In the genomic region with DNA sequence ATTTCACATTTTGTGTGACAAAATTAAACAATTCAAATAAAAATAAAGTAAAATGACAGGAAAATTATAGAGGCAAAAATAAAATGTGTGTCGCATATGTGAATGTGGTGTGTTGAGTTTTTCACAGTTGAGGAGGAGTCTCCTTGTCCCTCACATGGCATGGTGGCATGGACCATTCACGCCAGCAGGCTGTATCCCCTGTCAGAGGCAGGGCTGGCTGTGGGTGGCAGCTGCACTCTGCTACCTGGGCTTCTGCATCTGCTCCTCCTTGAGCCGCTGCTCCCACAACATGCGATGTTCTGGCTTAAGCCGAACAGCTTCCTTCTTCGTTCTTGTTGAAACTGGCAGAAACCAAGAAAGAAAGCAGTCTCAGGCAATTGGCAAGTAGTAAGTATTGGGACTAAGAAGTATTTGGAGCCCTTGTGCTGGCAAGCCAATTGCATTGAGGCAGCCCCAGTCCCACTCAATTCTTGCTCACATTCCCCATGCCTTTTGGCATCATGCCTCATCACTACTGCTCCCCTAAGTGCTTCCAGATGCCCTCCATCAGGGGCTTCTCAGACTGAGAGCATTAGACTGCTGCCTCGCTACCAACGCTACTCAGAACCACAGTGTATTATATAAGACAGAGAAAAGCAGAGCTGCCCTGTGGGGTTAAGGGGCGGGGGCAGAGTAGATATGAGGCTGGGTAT, we compare ENCODE assay signal across 19 cellular contexts.
DNase-seq lines count a peak whose midpoint lies in the region; ATAC-seq, FAIRE-seq and TF ChIP-seq lines count a peak whose summit lies in the region.
"Had no signal": no experiment of that assay in that cellular context is flagged by ENCODE, and none has a peak within 500 bp of the region (broad histone marks: within the 10 kb centered on the region; RNA-seq: fewer than 3 reads in every experiment).

No MANE protein-coding gene starts in this region.

- intact Hi-C loops in transverse colon (cut with DNase I; ENCODE audit: low total_unique reads): no loop called here

- TF ChIP-seq POLR2A in transverse colon (IDR thresholded peaks at IDR 0.05) (no peak), H54 (IDR thresholded peaks at IDR 0.05; ENCODE audit: low read depth, low read length) (no peak)

- no peaks in the 10 kb centered on the region for H3K9me3 ChIP-seq in neuronal stem cell (replicated peaks in 1 of 2; ENCODE audit: control insufficient read depth in 2 of 2, insufficient read depth in 1 of 2, low read depth in 1 of 2, low read length in 2 of 2)
- H3K9me3 ChIP-seq in transverse colon: no peaks in the 10 kb centered on the region
- H3K9me3 ChIP-seq: gastrocnemius medialis, mucosa of descending colon had no signal

- TF ChIP-seq EP300 in transverse colon (IDR thresholded peaks at IDR 0.05; ENCODE audit: low read depth): no peak

- no peaks in the 10 kb centered on the region for H3K9me3 Mint-ChIP-seq in HFFc6
- H3K9me3 Mint-ChIP-seq: CD4-positive, alpha-beta memory T cell; immature natural killer cell had no signal

- H3K27ac Mint-ChIP-seq in HFFc6: peak overlapping the region; percentile 19
- H3K27ac Mint-ChIP-seq: CD4-positive, alpha-beta memory T cell; immature natural killer cell had no signal

- H2BK120ac ChIP-seq in neuronal stem cell (ENCODE audit: low read depth, low read length): no peak overlapping the region

- peak; percentile 61 for DNase-seq in AG20443 (ENCODE audit: low spot score)
- DNase-seq in HFFc6: peak; percentile 33
- DNase-seq in neuronal stem cell (ENCODE audit: low spot score): no peak
- no peak for DNase-seq in transverse colon
- DNase-seq in H54 (ENCODE audit: insufficient read length, low spot score): no peak
- DNase-seq: activated CD8-positive, alpha-beta memory T cell treated with anti-CD3 and anti-CD28 coated beads for 24 hours; anterior cingulate cortex; CD4-positive, alpha-beta memory T cell; gastrocnemius medialis; immature natural killer cell; mucosa of descending colon; NCI-H226; OCI-M1 had no signal

- no peaks in the 10 kb centered on the region for H3K27me3 Mint-ChIP-seq in HFFc6 (ENCODE audit: insufficient read depth)

- H2AFZ ChIP-seq in neuronal stem cell (ENCODE audit: low read length): no peak overlapping the region
- H2AFZ ChIP-seq: parathyroid adenoma had no signal

- H3K4me3 ChIP-seq in neuronal stem cell (ENCODE audit: low read length in 2 of 2) (no peak overlapping the region), transverse colon (no peak overlapping the region)
- H3K4me3 ChIP-seq: gastrocnemius medialis, mucosa of descending colon had no signal

- no peak overlapping the region for H3K4ac ChIP-seq in neuronal stem cell (ENCODE audit: low read length)

- no peak overlapping the region for H3K23ac ChIP-seq in neuronal stem cell (ENCODE audit: low read depth, low read length, poor library complexity)

- peaks cover 0 to 2% of the 10 kb centered on the region in 2 donors for H3K4me1 ChIP-seq in neuronal stem cell (ENCODE audit: control insufficient read depth in 2 of 2, insufficient read depth in 1 of 2, low read depth in 1 of 2, low read length in 2 of 2)
- H3K4me1 ChIP-seq in transverse colon: peaks cover 0 to 4% (median 1%) of the 10 kb centered on the region in 4 donors
- H3K4me1 ChIP-seq: gastrocnemius medialis, parathyroid adenoma had no signal

- H4K8ac ChIP-seq in neuronal stem cell (ENCODE audit: low read depth, low read length): no peak overlapping the region

- peak overlapping the region; percentile 50; the same call in 1 of the 2 replicates for H3K4me3 Mint-ChIP-seq in HFFc6
- H3K4me3 Mint-ChIP-seq: CD4-positive, alpha-beta memory T cell; immature natural killer cell had no signal

- peak; percentile 36 for ATAC-seq in esophagus mucosa
- no peak for ATAC-seq in GM18520 (IDR thresholded peaks at IDR 0.05; ENCODE audit: unreplicated experiment)
- ATAC-seq: gastrocnemius medialis had no signal

- WGBS in neuronal stem cell (ENCODE audit: extremely low coverage in 2 of 2, insufficient read length in 2 of 2, insufficient replicate concordance in 1 of 2), 2 donors: no CpG with 5 or more reads among the region's 9 CpGs
- WGBS in transverse colon (ENCODE audit: low coverage in 1 of 2), 2 donors: 81 to 82% methylated on average over 3 to 9 of the region's 9 CpGs

- H3K4me2 ChIP-seq in neuronal stem cell (ENCODE audit: insufficient read depth, low read length, poor library complexity, severe bottlenecking): no peak overlapping the region

- H3K36me3 ChIP-seq in neuronal stem cell (replicated peaks in 1 of 2; ENCODE audit: control insufficient read depth in 2 of 2, insufficient read depth in 2 of 2, low read length in 2 of 2) (no peaks in the 10 kb centered on the region), transverse colon (no peaks in the 10 kb centered on the region)
- H3K36me3 ChIP-seq: gastrocnemius medialis had no signal

- in situ Hi-C loops in transverse colon (cut with MboI; ENCODE audit: low pct_ligation_motif_present in 1 of 4, low pct_unique_long_range_greater_than_20kb in 1 of 4, low sequenced_read_pairs in 3 of 4): loop anchor here (10.0 to 25.0 kb wide), 5 partner anchors 275 to 438 kb away; a partner anchor contains a TSS

- H2BK12ac ChIP-seq in neuronal stem cell (ENCODE audit: low read length): no peak overlapping the region

- no peak overlapping the region for H3K9ac ChIP-seq in neuronal stem cell (ENCODE audit: low read depth, low read length, poor library complexity)
- H3K9ac ChIP-seq: parathyroid adenoma had no signal

- no peak overlapping the region for H4K91ac ChIP-seq in neuronal stem cell (ENCODE audit: low read depth, low read length, poor library complexity)

- no peak overlapping the region for H3K14ac ChIP-seq in neuronal stem cell (ENCODE audit: low read length)

- peaks cover 24% of the 10 kb centered on the region for H3K4me1 Mint-ChIP-seq in HFFc6 (ENCODE audit: low read depth)
- H3K4me1 Mint-ChIP-seq: CD4-positive, alpha-beta memory T cell; immature natural killer cell had no signal

- H2AK5ac ChIP-seq in neuronal stem cell (ENCODE audit: low read depth, low read length): no peak overlapping the region

- peak overlapping the region; percentile 6 for H3K18ac ChIP-seq in neuronal stem cell (ENCODE audit: low read length)

- no peak overlapping the region for H2BK5ac ChIP-seq in neuronal stem cell (ENCODE audit: low read length)

- no peak overlapping the region for H2BK15ac ChIP-seq in neuronal stem cell (ENCODE audit: low read length)

- no peak overlapping the region for H3K27ac ChIP-seq in neuronal stem cell (replicated peaks; ENCODE audit: low read length)
- H3K27ac ChIP-seq in transverse colon: no peak overlapping the region
- H3K27ac ChIP-seq: parathyroid adenoma, VCaP had no signal

- no peak for FAIRE-seq in H54 (lab: Jason Lieb, UNC)
- FAIRE-seq: G401.6, GM19239 had no signal

- H3K79me1 ChIP-seq in neuronal stem cell (ENCODE audit: low read depth, low read length): no peaks in the 10 kb centered on the region

- H3K36me3 Mint-ChIP-seq in HFFc6 (ENCODE audit: low read depth): no peaks in the 10 kb centered on the region
- H3K36me3 Mint-ChIP-seq: CD4-positive, alpha-beta memory T cell; immature natural killer cell had no signal

- H3K27me3 ChIP-seq in neuronal stem cell (ENCODE audit: control insufficient read depth in 3 of 3, insufficient read depth in 3 of 3, low read depth in 1 of 3, low read length in 3 of 3) (no peaks in the 10 kb centered on the region), transverse colon (no peaks in the 10 kb centered on the region)
- H3K27me3 ChIP-seq: gastrocnemius medialis had no signal

- TF ChIP-seq CTCF in HFFc6 (IDR thresholded peaks at IDR 0.05) (no peak), transverse colon (IDR thresholded peaks at IDR 0.05) (no peak)

Comparison
In these comparisons a context has a peak if more than half of its experiments do, and no peak if none do; other contexts are left out.
1. DNase-seq: peak in AG20443 (single experiment) and HFFc6 (single experiment); none in neuronal stem cell (single experiment), transverse colon (single experiment) and H54 (single experiment).